In the genomic region with DNA sequence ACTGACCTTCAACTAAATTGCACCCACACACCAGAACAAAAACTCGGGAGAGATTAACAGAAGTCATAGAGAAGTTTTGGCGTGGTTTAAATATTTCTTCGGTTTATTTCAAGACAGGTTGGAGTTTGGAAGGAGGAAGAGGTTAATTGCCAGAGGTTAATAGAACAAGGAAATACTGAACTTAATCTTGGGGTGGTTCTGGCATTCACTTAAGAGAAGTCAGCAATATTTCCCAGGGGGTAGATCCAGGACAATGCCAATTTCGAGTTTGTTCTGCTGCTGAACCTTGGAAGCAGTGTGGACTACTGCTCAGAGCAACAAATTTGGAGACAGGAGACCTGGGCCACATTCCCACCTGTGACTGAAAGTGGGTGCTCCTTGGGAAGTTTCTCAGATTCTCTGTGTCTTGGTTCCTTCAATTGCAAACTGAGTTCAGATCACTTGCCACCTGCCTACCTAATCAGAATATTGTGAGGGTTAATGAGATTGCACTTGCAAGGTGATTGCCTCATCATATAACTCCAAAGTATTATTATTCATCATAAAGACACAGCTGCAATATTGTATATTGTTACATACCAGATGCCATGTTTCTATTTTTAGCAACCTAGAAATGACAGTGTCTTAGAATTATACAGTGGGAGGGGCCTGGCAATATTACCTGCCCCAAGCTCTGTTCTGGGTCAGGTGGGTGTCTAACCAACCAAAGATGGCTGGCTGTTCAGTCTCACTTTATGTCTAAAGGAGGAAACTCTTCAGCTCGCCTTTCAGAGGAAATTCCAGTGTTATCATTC, we compare ENCODE assay signal across 15 cellular contexts.
DNase-seq lines count a peak whose midpoint lies in the region; TF ChIP-seq lines count a peak whose summit lies in the region.
"Had no signal": no experiment of that assay in that cellular context is flagged by ENCODE, and none has a peak within 500 bp of the region (broad histone marks: within the 10 kb centered on the region; RNA-seq: fewer than 3 reads in every experiment).

No MANE protein-coding gene starts in this region.

- H3K4me1 ChIP-seq in Caco-2 (peaks cover 15% of the 10 kb centered on the region; the same call in 1 of the 2 replicates), colonic mucosa (no peaks in the 10 kb centered on the region)
- H3K4me1 ChIP-seq: BE2C, vagina had no signal

- H3K9me3 Mint-ChIP-seq in Caco-2 (ENCODE audit: unreplicated experiment) (peaks cover 17% of the 10 kb centered on the region), nephron (peaks cover 9% of the 10 kb centered on the region)

- H3K9me3 ChIP-seq in Caco-2 (no peaks in the 10 kb centered on the region), colonic mucosa (no peaks in the 10 kb centered on the region)
- H3K9me3 ChIP-seq: BE2C, vagina had no signal

- H3K27me3 Mint-ChIP-seq in Caco-2 (ENCODE audit: insufficient read depth, unreplicated experiment): no peaks in the 10 kb centered on the region
- no peaks in the 10 kb centered on the region for H3K27me3 Mint-ChIP-seq in nephron (ENCODE audit: low read depth)

- POLR2A ChIA-PET in Caco-2 (lab: Charles Lee): no interaction called here

- CTCF ChIA-PET in Caco-2 (lab: Charles Lee): interaction anchor here (0.7 kb wide), 1 partner anchor 341 kb away, joined by 3 read pairs; no protein-coding TSS in a partner anchor

- TF ChIP-seq CTCF in Caco-2 (IDR thresholded peaks at IDR 0.05; ENCODE audit: insufficient read depth in 1 of 2, low read depth in 1 of 2, low read length in 1 of 2, severe bottlenecking in 1 of 2, unreplicated experiment in 1 of 2): no peak
- TF ChIP-seq CTCF in colonic mucosa (IDR thresholded peaks at IDR 0.05): no peak
- TF ChIP-seq CTCF in nephron (IDR thresholded peaks at IDR 0.05; ENCODE audit: unreplicated experiment in 3 of 3): no peak

- H3K4me3 ChIP-seq in Caco-2 (ENCODE audit: low read depth, low read length): no peak overlapping the region
- no peak overlapping the region for H3K4me3 ChIP-seq in colonic mucosa

- BruUV-seq in Caco-2 (replicated peaks; lab: Mats Ljungman, UMichigan): no TSS peak

- H3K4me3 Mint-ChIP-seq in Caco-2 (ENCODE audit: unreplicated experiment) (peak overlapping the region; percentile 32), nephron (no peak overlapping the region)
- H3K4me3 Mint-ChIP-seq: effector memory CD8-positive, alpha-beta T cell; stimulated activated naive CD8-positive, alpha-beta T cell treated with anti-CD3 and anti-CD28 coated beads, Interleukin-15, Interleukin-2, amounts not matched to agents 100 ng/mL and 50 ng/mL, for 24 hours had no signal

- DNase-seq in Caco-2 (no peak), NAMALWA (ENCODE audit: low spot score) (peak; percentile 17), colonic mucosa (no peak), NCI-H82 (lab: John Stamatoyannopoulos, UW) (no peak), NCI-H2029 (lab: John Stamatoyannopoulos, UW) (no peak)
- no peak for DNase-seq in stimulated activated naive CD4-positive, alpha-beta T cell (lab: John Stamatoyannopoulos, UW)
- DNase-seq in stimulated activated CD4-positive, alpha-beta T cell treated with anti-CD3 and anti-CD28 coated beads, Interleukin-4, amount 100 ng/mL, for 24 hours: no peak
- DNase-seq: activated CD4-positive, alpha-beta T cell treated with anti-CD3 and anti-CD28 coated beads for 1 hour; activated T-cell treated with anti-CD3 and anti-CD28 coated beads for 4 hours; BE2C; effector memory CD8-positive, alpha-beta T cell had no signal

- no peaks in the 10 kb centered on the region for H3K36me3 ChIP-seq in Caco-2 (ENCODE audit: control insufficient read depth, insufficient read depth, low read length)
- no peaks in the 10 kb centered on the region for H3K36me3 ChIP-seq in colonic mucosa
- H3K36me3 ChIP-seq: BE2C, vagina had no signal

- no peak overlapping the region for H3K9ac ChIP-seq in colonic mucosa (ENCODE audit: low read depth in 2 of 2, low read length in 2 of 2)

- peaks cover 12% of the 10 kb centered on the region for H3K4me1 Mint-ChIP-seq in Caco-2 (ENCODE audit: low read depth, unreplicated experiment)
- peaks cover 26% of the 10 kb centered on the region for H3K4me1 Mint-ChIP-seq in nephron

- H3K36me3 Mint-ChIP-seq in Caco-2 (ENCODE audit: insufficient read depth, unreplicated experiment) (no peaks in the 10 kb centered on the region), nephron (ENCODE audit: low read depth) (no peaks in the 10 kb centered on the region)

- H3K27ac Mint-ChIP-seq in Caco-2 (ENCODE audit: unreplicated experiment): no peak overlapping the region
- peak overlapping the region in 2 of 3 experiments; percentile 0 to 31 for H3K27ac Mint-ChIP-seq in nephron
- H3K27ac Mint-ChIP-seq: activated naive CD4-positive, alpha-beta T cell treated with anti-CD3 and anti-CD28 coated beads, Interleukin-2, amount 50 U/mL, for 72 hours; effector memory CD8-positive, alpha-beta T cell; stimulated activated naive CD8-positive, alpha-beta T cell treated with anti-CD3 and anti-CD28 coated beads, Interleukin-15, Interleukin-2, amounts not matched to agents 100 ng/mL and 50 ng/mL, for 24 hours had no signal

- intact Hi-C loops in Caco-2 (cut with micrococcal nuclease; ENCODE audit: unreplicated experiment): loop anchor here (1.0 to 5.0 kb wide), 3 partner anchors 80 to 177 kb away; no protein-coding TSS in a partner anchor
- intact Hi-C loops in colonic mucosa (cut with DNase I): loop anchor here (10.0 kb wide), 1 partner anchor 763 kb away; the partner anchor contains the start of gene SP9

- H3K27me3 ChIP-seq in Caco-2 (replicated peaks; ENCODE audit: control insufficient read depth, insufficient read depth, low read length) (no peaks in the 10 kb centered on the region), colonic mucosa (no peaks in the 10 kb centered on the region)
- H3K27me3 ChIP-seq: BE2C, vagina had no signal

- H3K27ac ChIP-seq in colonic mucosa: peak overlapping the region; percentile 31
- H3K27ac ChIP-seq: vagina had no signal
